In genomic region chr9:111352545-111352944, GRCh38 we compare ENCODE assay signal across 1 cellular context.
TF ChIP-seq lines count a peak whose summit lies in the region.

No MANE protein-coding gene starts in this region.

TF ChIP-seq in HepG2, 621 proteins besides CTCF, POLR2A, EP300 and RAD21 (continued from another document and continues in another):
- TF ChIP-seq ZNF609 (CRISPR knock-in tag; IDR thresholded peaks at IDR 0.05; ENCODE audit: borderline replicate concordance), result peak; percentile 94
- no peak for TF ChIP-seq ZNF687 (CRISPR knock-in tag; IDR thresholded peaks at IDR 0.05)
- TF ChIP-seq MXD4 (CRISPR knock-in tag; IDR thresholded peaks at IDR 0.05), result no peak
- no peak for TF ChIP-seq PAF1 (CRISPR knock-in tag; IDR thresholded peaks at IDR 0.05)
- no peak for TF ChIP-seq PTBP1 (IDR thresholded peaks at IDR 0.05; ENCODE audit: low read depth, low read length, poor library complexity, severe bottlenecking)
- TF ChIP-seq ZNF414 (CRISPR knock-in tag; IDR thresholded peaks at IDR 0.05), result no peak
- TF ChIP-seq NFRKB (IDR thresholded peaks at IDR 0.05), result no peak
- TF ChIP-seq IKZF5 (CRISPR knock-in tag; IDR thresholded peaks at IDR 0.05), result no peak
- no peak for TF ChIP-seq FOXP1 (IDR thresholded peaks at IDR 0.05)
- TF ChIP-seq FOXP1 (CRISPR knock-in tag; IDR thresholded peaks at IDR 0.05), result peak; percentile 80
- TF ChIP-seq ZNF12 (CRISPR knock-in tag; IDR thresholded peaks at IDR 0.05), result no peak
- TF ChIP-seq ERF (CRISPR knock-in tag; IDR thresholded peaks at IDR 0.05), result no peak
- TF ChIP-seq ZNF276 (CRISPR knock-in tag; IDR thresholded peaks at IDR 0.05; ENCODE audit: low read depth), result no peak
- TF ChIP-seq ZNF782 (CRISPR knock-in tag; IDR thresholded peaks at IDR 0.05; ENCODE audit: borderline replicate concordance), result no peak
- TF ChIP-seq SP4 (CRISPR knock-in tag; IDR thresholded peaks at IDR 0.05), result no peak
- TF ChIP-seq E2F5 (CRISPR knock-in tag; conservative IDR thresholded peaks at IDR 0.05), result no peak
- TF ChIP-seq ZNF761 (CRISPR knock-in tag; conservative IDR thresholded peaks at IDR 0.05), result no peak
- no peak for TF ChIP-seq RFX1 (IDR thresholded peaks at IDR 0.05)
- TF ChIP-seq PHF21A (CRISPR knock-in tag; IDR thresholded peaks at IDR 0.05), result no peak
- no peak for TF ChIP-seq MYC (CRISPR knock-in tag; IDR thresholded peaks at IDR 0.05; ENCODE audit: borderline replicate concordance)
- TF ChIP-seq ZNF224 (CRISPR knock-in tag; IDR thresholded peaks at IDR 0.05), result no peak
- TF ChIP-seq IKZF1 (IDR thresholded peaks at IDR 0.05), result no peak
- no peak for TF ChIP-seq ZC3H13 (CRISPR knock-in tag; IDR thresholded peaks at IDR 0.05)
- TF ChIP-seq ZNF460 (CRISPR knock-in tag; IDR thresholded peaks at IDR 0.05; ENCODE audit: borderline replicate concordance), result no peak
- TF ChIP-seq ZSCAN25 (CRISPR knock-in tag; IDR thresholded peaks at IDR 0.05), result no peak
- peak; percentile 40 for TF ChIP-seq PAXIP1 (CRISPR knock-in tag; conservative IDR thresholded peaks at IDR 0.05)
- no peak for TF ChIP-seq FUBP1 (CRISPR knock-in tag; IDR thresholded peaks at IDR 0.05; ENCODE audit: borderline replicate concordance)
- TF ChIP-seq FOXJ3 (CRISPR knock-in tag; IDR thresholded peaks at IDR 0.05; ENCODE audit: borderline replicate concordance), result no peak
- no peak for TF ChIP-seq ZNF24 (IDR thresholded peaks at IDR 0.05)
- TF ChIP-seq ATF2 (CRISPR knock-in tag; IDR thresholded peaks at IDR 0.05), result no peak
- no peak for TF ChIP-seq ZBTB44 (CRISPR knock-in tag; IDR thresholded peaks at IDR 0.05)
- TF ChIP-seq ZNF7 (CRISPR knock-in tag; IDR thresholded peaks at IDR 0.05), result no peak
- no peak for TF ChIP-seq DDIT3 (CRISPR knock-in tag; IDR thresholded peaks at IDR 0.05)
- TF ChIP-seq FOXO1 (CRISPR knock-in tag; IDR thresholded peaks at IDR 0.05), result peak; percentile 47; the same call in 1 of the 2 replicates
- no peak for TF ChIP-seq MATR3 (CRISPR knock-in tag; IDR thresholded peaks at IDR 0.05)
- TF ChIP-seq GTF3A (CRISPR knock-in tag; conservative IDR thresholded peaks at IDR 0.05), result no peak
- TF ChIP-seq HNF4A (CRISPR knock-in tag; IDR thresholded peaks at IDR 0.05), result 0 out of 2 replicates have a peak, but pooled peaks have one; percentile 10
